24 cellular contexts compared by ENCODE assay signal in the genomic region with DNA sequence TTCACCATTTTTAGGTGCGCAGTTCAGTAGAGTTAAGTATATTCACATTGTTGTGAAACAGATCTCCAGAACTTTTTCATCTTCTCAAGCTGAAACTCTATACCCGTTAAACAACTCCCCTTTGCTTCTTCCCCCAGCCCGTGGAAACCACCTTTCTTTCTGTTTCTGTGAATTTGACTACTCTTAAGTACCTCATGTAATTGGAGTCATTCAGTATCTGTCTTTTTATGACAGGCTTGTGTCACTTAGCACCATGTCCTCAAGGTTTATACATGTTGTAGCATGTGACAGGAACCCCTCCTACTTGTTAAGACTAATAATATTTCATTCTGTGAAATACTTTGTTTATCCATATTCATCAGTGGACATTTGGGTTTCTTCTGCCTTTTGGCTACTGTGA. TPM values are rescaled to one million over a fixed set of nuclear protein-coding genes. Genes with fewer than 3 reads are reported as not detected.
DNase-seq lines count a peak whose midpoint lies in the region; ATAC-seq and TF ChIP-seq lines count a peak whose summit lies in the region.
"Had no signal": no experiment of that assay in that cellular context is flagged by ENCODE, and none has a peak within 500 bp of the region (broad histone marks: within the 10 kb centered on the region; RNA-seq: fewer than 3 reads in every experiment).

No MANE protein-coding gene starts in this region.

- H3K27ac Mint-ChIP-seq in nephron progenitor cell: peak overlapping the region; percentile 52
- H3K27ac Mint-ChIP-seq: progenitor cell of endocrine pancreas, T-helper 17 cell had no signal

- no peak overlapping the region for H3K4me3 Mint-ChIP-seq in activated T-cell treated with anti-CD3 and anti-CD28 coated beads, Interleukin-2, amount 50 U/mL, for 4 hours
- H3K4me3 Mint-ChIP-seq in nephron progenitor cell: no peak overlapping the region
- H3K4me3 Mint-ChIP-seq: neural crest cell, T-helper 17 cell had no signal

- TF ChIP-seq CTCF in nephron progenitor cell (IDR thresholded peaks at IDR 0.05): no peak
- TF ChIP-seq CTCF in BE2C (IDR thresholded peaks at IDR 0.05; ENCODE audit: low read depth, low read length): no peak

- H3K4me1 Mint-ChIP-seq in activated T-cell treated with anti-CD3 and anti-CD28 coated beads, Interleukin-2, amount 50 U/mL, for 4 hours (ENCODE audit: low read depth): no peaks in the 10 kb centered on the region
- peaks cover 52% of the 10 kb centered on the region for H3K4me1 Mint-ChIP-seq in nephron progenitor cell

- H3K9me3 ChIP-seq in BE2C: no peaks in the 10 kb centered on the region
- H3K9me3 ChIP-seq: adrenal gland, BLaER1, esophagus muscularis mucosa, SJSA1, testis, vagina had no signal

- no peaks in the 10 kb centered on the region for H3K27me3 ChIP-seq in BE2C
- H3K27me3 ChIP-seq: adrenal gland, BLaER1, brain microvascular endothelial cell, esophagus muscularis mucosa, SJSA1, testis, vagina had no signal

- H3K4me1 ChIP-seq in BE2C: peaks cover 4% of the 10 kb centered on the region; the same call in 1 of the 2 replicates
- H3K4me1 ChIP-seq: adrenal gland, vagina had no signal

- peaks cover 10% of the 10 kb centered on the region for H3K27me3 Mint-ChIP-seq in activated T-cell treated with anti-CD3 and anti-CD28 coated beads, Interleukin-2, amount 50 U/mL, for 4 hours (ENCODE audit: low read depth)
- H3K27me3 Mint-ChIP-seq in nephron progenitor cell (ENCODE audit: low read depth, poor library complexity): no peaks in the 10 kb centered on the region

- H3K36me3 Mint-ChIP-seq in activated T-cell treated with anti-CD3 and anti-CD28 coated beads, Interleukin-2, amount 50 U/mL, for 4 hours (ENCODE audit: insufficient read depth): no peaks in the 10 kb centered on the region
- H3K36me3 Mint-ChIP-seq in nephron progenitor cell (ENCODE audit: low read depth): peaks cover 81% of the 10 kb centered on the region

- no peak for DNase-seq in activated T-cell treated with anti-CD3 and anti-CD28 coated beads, Interleukin-2, amount 50 U/mL, for 4 hours
- no peak for DNase-seq in activated T-cell treated with anti-CD3 and anti-CD28 coated beads, Interleukin-2, amount 50 U/mL, for 48 hours
- DNase-seq in nephron progenitor cell (no peak), BE2C (no peak), NCI-H1436 (lab: John Stamatoyannopoulos, UW) (no peak), NCI-H526 treated with DMSO at 0.1 percent for 48 hours (lab: John Stamatoyannopoulos, UW) (no peak)
- DNase-seq: activated gamma-delta T cell treated with Interleukin-2 at 50 U/mL for 16 hours; adrenal gland; brain microvascular endothelial cell; Calu3; effector memory CD4-positive, alpha-beta T cell; Kasumi-1; NCI-H2029 treated with DMSO at 0.1 percent for 48 hours; NCI-H446 treated with DMSO at 0.1 percent for 48 hours; T-helper 17 cell; testis had no signal

- H3K9me3 Mint-ChIP-seq in activated T-cell treated with anti-CD3 and anti-CD28 coated beads, Interleukin-2, amount 50 U/mL, for 4 hours: no peaks in the 10 kb centered on the region
- peaks cover 22% of the 10 kb centered on the region for H3K9me3 Mint-ChIP-seq in nephron progenitor cell

- no peaks in the 10 kb centered on the region for H3K36me3 ChIP-seq in BE2C
- H3K36me3 ChIP-seq: adrenal gland, BLaER1, brain microvascular endothelial cell, esophagus muscularis mucosa, SJSA1 had no signal

- peak; percentile 10 to 61 for ATAC-seq in activated T-cell treated with anti-CD3 and anti-CD28 coated beads, Interleukin-2, amount 50 U/mL, for 4 hours
- ATAC-seq in GM19035 (IDR thresholded peaks at IDR 0.05; ENCODE audit: unreplicated experiment) (peak; percentile 63), HG03378 (IDR thresholded peaks at IDR 0.05; ENCODE audit: unreplicated experiment) (peak; percentile 50)
- ATAC-seq: T-helper 17 cell had no signal

- H3K4me3 ChIP-seq in BE2C (ENCODE audit: low read depth, low read length): no peak overlapping the region
- H3K4me3 ChIP-seq: adrenal gland, BLaER1, esophagus muscularis mucosa, SJSA1, testis, vagina had no signal

RNA-seq across cellular contexts. Expression of gene TNFRSF19, which starts 52.8 kb away (rescaled TPM):
- under 1 TPM in 2 of 3 donors, not detected in 1; 0.05 to 0.18 TPM for total RNA-seq in activated T-cell treated with anti-CD3 and anti-CD28 coated beads, Interleukin-2, amount 50 U/mL, for 4 hours
- 19.6 TPM for polyA plus RNA-seq in BE2C (2012; ENCODE audit: insufficient read depth, insufficient read length, low read depth)
